ENCODE assay signal across 9 cellular contexts in the genomic region with DNA sequence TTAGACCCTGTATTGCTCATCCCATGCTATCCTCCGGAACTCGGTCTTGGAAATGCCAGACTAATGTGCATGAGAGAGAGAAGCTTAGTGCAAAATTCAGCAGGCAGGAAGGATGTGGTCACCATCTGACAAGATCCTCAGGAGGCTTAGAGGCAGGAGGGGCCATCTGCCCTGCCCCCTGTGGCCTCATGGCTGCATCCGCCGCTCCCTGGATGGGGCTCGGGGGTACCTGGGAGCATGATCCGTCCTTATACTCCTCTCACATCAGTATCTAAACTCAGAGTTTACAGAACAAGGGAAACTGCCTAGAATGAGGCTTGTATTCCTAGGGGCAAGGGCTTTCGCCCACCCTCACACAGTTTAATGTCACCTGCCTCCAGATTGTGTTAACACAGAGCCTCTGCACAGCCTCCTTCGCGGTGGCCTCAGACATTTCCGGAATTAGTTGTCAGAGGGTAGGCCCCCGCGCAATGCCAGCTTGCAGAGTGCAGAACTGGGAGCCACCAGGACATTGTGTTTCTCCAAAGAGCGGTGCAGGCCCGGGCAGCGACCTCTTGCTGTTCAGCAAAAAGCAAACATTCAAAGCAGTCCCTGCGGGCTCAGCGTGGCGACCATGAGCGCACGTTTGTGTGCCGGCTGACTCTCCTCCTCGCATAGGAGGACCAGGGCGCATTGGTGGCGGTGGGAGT. TPM values are rescaled to one million over a fixed set of nuclear protein-coding genes. Genes with fewer than 3 reads are reported as not detected.
A peak's percentile ranks its signal among the peaks of the same experiment; 100 is the strongest.
DNase-seq lines count a peak whose midpoint lies in the region; ATAC-seq and TF ChIP-seq lines count a peak whose summit lies in the region.
"Had no signal": no experiment of that assay in that cellular context is flagged by ENCODE, and none has a peak within 500 bp of the region (broad histone marks: within the 10 kb centered on the region; RNA-seq: fewer than 3 reads in every experiment).

No MANE protein-coding gene starts in this region.

- CTCF ChIA-PET in CD8-positive, alpha-beta T cell (lab: Charles Lee), result interaction anchor here (1.0 to 2.4 kb wide), 4 partner anchors 14 to 536 kb away, joined by 3 to 9 read pairs (median 6); no protein-coding TSS in a partner anchor
- CTCF ChIA-PET in activated CD4-positive, alpha-beta T cell treated with anti-CD3 and anti-CD28 coated beads, Interleukin-2, amount 10 ng/mL, durations not matched to agents 7 days and 5 days (lab: Charles Lee), result interaction anchor here (0.5 to 1.0 kb wide), 3 partner anchors 18 to 1097 kb away, joined by 3 to 6 read pairs (median 3); no protein-coding TSS in a partner anchor

- peak overlapping the region; percentile 91 for H3K27ac Mint-ChIP-seq in CD8-positive, alpha-beta T cell
- peak overlapping the region in 1 of 3 donors; percentile 73 for H3K27ac Mint-ChIP-seq in IgD-negative memory B cell
- H3K27ac Mint-ChIP-seq in activated CD4-positive, alpha-beta T cell treated with anti-CD3 and anti-CD28 coated beads, Interleukin-2, amount 10 ng/mL, durations not matched to agents 7 days and 5 days, result peak overlapping the region; percentile 87

- no peaks in the 10 kb centered on the region for H3F3A ChIP-seq in smooth muscle cell (ENCODE audit: low read depth)

- POLR2A ChIA-PET in CD8-positive, alpha-beta T cell (lab: Charles Lee), result interaction anchor here (1.0 kb wide), 1 partner anchor 27 kb away, joined by 3 read pairs; no protein-coding TSS in a partner anchor
- POLR2A ChIA-PET in activated CD4-positive, alpha-beta T cell treated with anti-CD3 and anti-CD28 coated beads, Interleukin-2, amount 10 ng/mL, durations not matched to agents 7 days and 5 days (lab: Charles Lee), result interaction anchor here (0.7 kb wide), 1 partner anchor 537 kb away, joined by 3 read pairs; no protein-coding TSS in a partner anchor

- no peaks in the 10 kb centered on the region for H4K20me1 ChIP-seq in smooth muscle cell (ENCODE audit: low read depth)

- ATAC-seq in CD8-positive, alpha-beta T cell, result peak; percentile 81
- peak; percentile 41 for ATAC-seq in upper lobe of right lung
- ATAC-seq in HG03565 (IDR thresholded peaks at IDR 0.05; ENCODE audit: unreplicated experiment), result no peak

- H3K4me1 ChIP-seq in CD8-positive, alpha-beta T cell (ENCODE audit: insufficient read depth, low read length), result peaks cover 20% of the 10 kb centered on the region
- no peaks in the 10 kb centered on the region for H3K4me1 ChIP-seq in upper lobe of right lung
- H3K4me1 ChIP-seq in sigmoid colon, result no peaks in the 10 kb centered on the region
- no peaks in the 10 kb centered on the region for H3K4me1 ChIP-seq in smooth muscle cell (ENCODE audit: low read depth)

- no peaks in the 10 kb centered on the region for H3K9me3 ChIP-seq in CD8-positive, alpha-beta T cell (ENCODE audit: low read length)
- H3K9me3 ChIP-seq in upper lobe of right lung (no peaks in the 10 kb centered on the region), sigmoid colon (no peaks in the 10 kb centered on the region), smooth muscle cell (replicated peaks; ENCODE audit: low read depth) (no peaks in the 10 kb centered on the region)

- no peak for TF ChIP-seq EP300 in sigmoid colon (IDR thresholded peaks at IDR 0.05)

- H3K27me3 Mint-ChIP-seq in CD8-positive, alpha-beta T cell (ENCODE audit: low read depth), result no peaks in the 10 kb centered on the region
- peaks cover 8% of the 10 kb centered on the region for H3K27me3 Mint-ChIP-seq in IgD-negative memory B cell
- no peaks in the 10 kb centered on the region for H3K27me3 Mint-ChIP-seq in activated CD4-positive, alpha-beta T cell treated with anti-CD3 and anti-CD28 coated beads, Interleukin-2, amount 10 ng/mL, durations not matched to agents 7 days and 5 days

- no peaks in the 10 kb centered on the region for H3K27me3 ChIP-seq in CD8-positive, alpha-beta T cell (ENCODE audit: insufficient read depth, low read length)
- H3K27me3 ChIP-seq in upper lobe of right lung, result no peaks in the 10 kb centered on the region
- no peaks in the 10 kb centered on the region for H3K27me3 ChIP-seq in sigmoid colon
- H3K27me3 ChIP-seq in smooth muscle cell (ENCODE audit: low read depth), result peaks cover 3% of the 10 kb centered on the region

- H3K9ac ChIP-seq in smooth muscle cell (ENCODE audit: low read depth), result no peak overlapping the region

- no peak overlapping the region for H2AFZ ChIP-seq in smooth muscle cell (ENCODE audit: low read depth)

- H3K4me3 Mint-ChIP-seq in CD8-positive, alpha-beta T cell, result peak overlapping the region; percentile 83
- H3K4me3 Mint-ChIP-seq in IgD-negative memory B cell, result peak overlapping the region; percentile 25 to 92 (median 76)
- H3K4me3 Mint-ChIP-seq in activated CD4-positive, alpha-beta T cell treated with anti-CD3 and anti-CD28 coated beads, Interleukin-2, amount 10 ng/mL, durations not matched to agents 7 days and 5 days, result peak overlapping the region; percentile 47

- no peaks in the 10 kb centered on the region for H3K36me3 ChIP-seq in CD8-positive, alpha-beta T cell (ENCODE audit: insufficient read depth, low read length)
- H3K36me3 ChIP-seq in upper lobe of right lung, result no peaks in the 10 kb centered on the region
- no peaks in the 10 kb centered on the region for H3K36me3 ChIP-seq in sigmoid colon
- no peaks in the 10 kb centered on the region for H3K36me3 ChIP-seq in smooth muscle cell (ENCODE audit: low read depth)

- TF ChIP-seq POLR2A in sigmoid colon (IDR thresholded peaks at IDR 0.05), result no peak

- intact Hi-C loops in CD8-positive, alpha-beta T cell (cut with DNase I, micrococcal nuclease), result loop anchor here in 1 of 2 experiments (5.0 kb wide), 1 partner anchor 211 kb away; no protein-coding TSS in a partner anchor
- intact Hi-C loops in upper lobe of right lung (cut with DNase I), result no loop called here
- intact Hi-C loops in sigmoid colon (cut with DNase I), result no loop called here

- no peak overlapping the region for H3K4me2 ChIP-seq in smooth muscle cell

- 61 to 72% methylated on average over 24 of the region's 24 CpGs for WGBS in sigmoid colon, 2 donors
- WGBS in smooth muscle cell (ENCODE audit: low lambda C conversion rate), result 84% methylated on average over 24 of the region's 24 CpGs

- H3K9me3 Mint-ChIP-seq in CD8-positive, alpha-beta T cell, result no peaks in the 10 kb centered on the region
- H3K9me3 Mint-ChIP-seq in IgD-negative memory B cell, result peaks cover 0 to 2% (median 0%) of the 10 kb centered on the region in 3 donors
- H3K9me3 Mint-ChIP-seq in activated CD4-positive, alpha-beta T cell treated with anti-CD3 and anti-CD28 coated beads, Interleukin-2, amount 10 ng/mL, durations not matched to agents 7 days and 5 days, result no peaks in the 10 kb centered on the region

- no peaks in the 10 kb centered on the region for H3K36me3 Mint-ChIP-seq in CD8-positive, alpha-beta T cell
- H3K36me3 Mint-ChIP-seq in IgD-negative memory B cell, result no peaks in the 10 kb centered on the region
- H3K36me3 Mint-ChIP-seq in activated CD4-positive, alpha-beta T cell treated with anti-CD3 and anti-CD28 coated beads, Interleukin-2, amount 10 ng/mL, durations not matched to agents 7 days and 5 days (ENCODE audit: low read depth), result no peaks in the 10 kb centered on the region

- TF ChIP-seq CTCF in CD8-positive, alpha-beta T cell (IDR thresholded peaks at IDR 0.05), result no peak
- TF ChIP-seq CTCF in upper lobe of right lung (IDR thresholded peaks at IDR 0.05) (no peak), sigmoid colon (IDR thresholded peaks at IDR 0.05) (no peak), smooth muscle cell (IDR thresholded peaks at IDR 0.05; ENCODE audit: borderline replicate concordance, insufficient read depth, poor library complexity, severe bottlenecking) (no peak)

- peak in 6 of 7 experiments; percentile 9 to 73 (median 32) for DNase-seq in CD8-positive, alpha-beta T cell
- peak; percentile 55 for DNase-seq in activated CD4-positive, alpha-beta T cell treated with anti-CD3 and anti-CD28 coated beads, Interleukin-2, amount 10 ng/mL, durations not matched to agents 7 days and 5 days
- peak; percentile 13 for DNase-seq in globus pallidus (ENCODE audit: low spot score)
- DNase-seq in upper lobe of right lung, result peak; percentile 61
- DNase-seq in sigmoid colon, result no peak
- DNase-seq in smooth muscle cell (lab: John Stamatoyannopoulos, UW; ENCODE audit: unreplicated experiment), result no peak

- peak overlapping the region; percentile 57 for H3K4me3 ChIP-seq in CD8-positive, alpha-beta T cell (ENCODE audit: low read depth, low read length)
- H3K4me3 ChIP-seq in upper lobe of right lung (no peak overlapping the region), sigmoid colon (no peak overlapping the region), smooth muscle cell (no peak overlapping the region)

- peaks cover 24% of the 10 kb centered on the region for H3K4me1 Mint-ChIP-seq in CD8-positive, alpha-beta T cell (ENCODE audit: low read depth)
- H3K4me1 Mint-ChIP-seq in IgD-negative memory B cell, result peaks cover 8 to 17% (median 9%) of the 10 kb centered on the region in 3 donors
- peaks cover 23% of the 10 kb centered on the region for H3K4me1 Mint-ChIP-seq in activated CD4-positive, alpha-beta T cell treated with anti-CD3 and anti-CD28 coated beads, Interleukin-2, amount 10 ng/mL, durations not matched to agents 7 days and 5 days

- H3K79me2 ChIP-seq in smooth muscle cell (ENCODE audit: low read depth), result no peaks in the 10 kb centered on the region

- H3K27ac ChIP-seq in CD8-positive, alpha-beta T cell (ENCODE audit: low read depth, low read length), result peak overlapping the region; percentile 20
- no peak overlapping the region for H3K27ac ChIP-seq in upper lobe of right lung
- H3K27ac ChIP-seq in sigmoid colon, result no peak overlapping the region
- no peak overlapping the region for H3K27ac ChIP-seq in smooth muscle cell (ENCODE audit: low read depth)

RNA-seq across cellular contexts. Expression of a gene that starts 39.2 kb away (rescaled TPM):
- total RNA-seq in CD8-positive, alpha-beta T cell, result not detected
- polyA plus RNA-seq in IgD-negative memory B cell (not detected), sigmoid colon (under 1 TPM in 1 of 3 donors, not detected in 2; 0.03 TPM), smooth muscle cell (not detected in 2 replicates)
- not detected for total RNA-seq in activated CD4-positive, alpha-beta T cell treated with anti-CD3 and anti-CD28 coated beads, Interleukin-2, amount 10 ng/mL, durations not matched to agents 7 days and 5 days
- total RNA-seq in upper lobe of right lung (not detected), sigmoid colon (under 1 TPM in 3 of 4 donors, not detected in 1; under 0.01 to 0.16 (median 0.14) TPM), smooth muscle cell (not detected in 2 replicates)
- total RNA-seq: T-helper 1 cell treated with Interleukin-12 subunit alpha and Interleukin-12 subunit beta and Interleukin-4 antibody, amounts not matched to agents 30 ng/mL and 1 ng/mL, for 36 hours had no signal

Comparison
In these comparisons a context has a peak if more than half of its experiments do, and no peak if none do; other contexts are left out.
1. DNase-seq: peak in CD8-positive, alpha-beta T cell (6 of 7), activated CD4-positive, alpha-beta T cell treated with anti-CD3 and anti-CD28 coated beads, Interleukin-2, amount 10 ng/mL, durations not matched to agents 7 days and 5 days (single experiment), globus pallidus (single experiment) and upper lobe of right lung (single experiment); none in sigmoid colon (single experiment) and smooth muscle cell (single experiment).
2. Peak in every context shown above with its lines, with median percentiles within 50 percentile points of each other: H3K4me3 Mint-ChIP-seq.